Comparison of ENCODE assay signal across 8 cellular contexts in genomic region chr11:75275581-75275980, GRCh38. TPM values are rescaled to one million over a fixed set of nuclear protein-coding genes. Genes with fewer than 3 reads are reported as not detected.
A peak's percentile ranks its signal among the peaks of the same experiment; 100 is the strongest.
DNase-seq lines count a peak whose midpoint lies in the region; ATAC-seq and TF ChIP-seq lines count a peak whose summit lies in the region.

No MANE protein-coding gene starts in this region.

- no peak overlapping the region for H3K4me2 ChIP-seq in PC-3 (ENCODE audit: low read length)

- H3K4me1 ChIP-seq in CD4-positive, CD25-positive, alpha-beta regulatory T cell (ENCODE audit: control insufficient read depth, insufficient read depth, low read length, poor library complexity, severe bottlenecking), result peaks cover 70% of the 10 kb centered on the region
- H3K4me1 ChIP-seq in PC-3 (ENCODE audit: insufficient read depth, low read length), result no peaks in the 10 kb centered on the region

- no peaks in the 10 kb centered on the region for H3K9me3 ChIP-seq in CD4-positive, CD25-positive, alpha-beta regulatory T cell (ENCODE audit: control insufficient read depth in 2 of 2, low read length in 2 of 2)
- no peaks in the 10 kb centered on the region for H3K9me3 ChIP-seq in PC-3 (ENCODE audit: low read length)

- TF ChIP-seq CTCF in PC-3 (conservative IDR thresholded peaks at IDR 0.05; ENCODE audit: low read depth, low read length) (no peak), MCF 10A (IDR thresholded peaks at IDR 0.05; ENCODE audit: unreplicated experiment) (no peak)

- H3K27ac Mint-ChIP-seq in CD4-positive, CD25-positive, alpha-beta regulatory T cell, result peak overlapping the region; percentile 96 to 100 (median 97)
- H3K27ac Mint-ChIP-seq in MCF 10A (ENCODE audit: low read depth, unreplicated experiment), result no peak overlapping the region

- no peaks in the 10 kb centered on the region for H4K20me1 ChIP-seq in PC-3 (ENCODE audit: low read length)

- no peaks in the 10 kb centered on the region for H3K79me2 ChIP-seq in PC-3 (ENCODE audit: low read length)

- no peak overlapping the region for H3K9ac ChIP-seq in PC-3 (ENCODE audit: low read length)

- H3K36me3 ChIP-seq in CD4-positive, CD25-positive, alpha-beta regulatory T cell (ENCODE audit: control insufficient read depth, insufficient read depth, low read length), result peaks cover 10% of the 10 kb centered on the region
- H3K36me3 ChIP-seq in PC-3 (ENCODE audit: low read depth, low read length), result no peaks in the 10 kb centered on the region

- peaks cover 31% of the 10 kb centered on the region for H3K36me3 Mint-ChIP-seq in CD4-positive, CD25-positive, alpha-beta regulatory T cell
- no peaks in the 10 kb centered on the region for H3K36me3 Mint-ChIP-seq in MCF 10A (ENCODE audit: insufficient read depth, unreplicated experiment)

- H3K27ac ChIP-seq in CD4-positive, CD25-positive, alpha-beta regulatory T cell (ENCODE audit: insufficient read depth, low read length, poor library complexity, severe bottlenecking), result peak overlapping the region; percentile 79
- H3K27ac ChIP-seq in PC-3 (ENCODE audit: low read length), result no peak overlapping the region

- H3K4me1 Mint-ChIP-seq in CD4-positive, CD25-positive, alpha-beta regulatory T cell, result peaks cover 16 to 83% (median 49%) of the 10 kb centered on the region in 4 donors
- H3K4me1 Mint-ChIP-seq in MCF 10A (ENCODE audit: insufficient read depth, unreplicated experiment), result no peaks in the 10 kb centered on the region

- no peaks in the 10 kb centered on the region for H3K27me3 ChIP-seq in CD4-positive, CD25-positive, alpha-beta regulatory T cell (ENCODE audit: control insufficient read depth, insufficient read depth, low read length)
- H3K27me3 ChIP-seq in PC-3 (ENCODE audit: low read length), result no peaks in the 10 kb centered on the region

- peak; percentile 98 for ATAC-seq in CD4-positive, CD25-positive, alpha-beta regulatory T cell (ENCODE audit: low read depth in 2 of 2)
- ATAC-seq in HG03095 (IDR thresholded peaks at IDR 0.05; ENCODE audit: unreplicated experiment), result no peak
- ATAC-seq in PC-3, result no peak

- H2AFZ ChIP-seq in PC-3 (ENCODE audit: low read length), result no peak overlapping the region

- no peaks in the 10 kb centered on the region for H3K27me3 Mint-ChIP-seq in CD4-positive, CD25-positive, alpha-beta regulatory T cell
- no peaks in the 10 kb centered on the region for H3K27me3 Mint-ChIP-seq in MCF 10A (ENCODE audit: insufficient read depth, unreplicated experiment)

- H3K9me2 ChIP-seq in PC-3 (replicated peaks; ENCODE audit: low read length), result no peaks in the 10 kb centered on the region

- CTCF ChIA-PET in PC-3 (lab: Charles Lee) (interaction anchor here (0.6 kb wide), 1 partner anchor 8 kb away, joined by 3 read pairs; no protein-coding TSS in a partner anchor), MCF 10A (lab: Yijun Ruan, JAX) (interaction anchor here (0.9 to 21.4 kb wide), 4 partner anchors 27 to 133 kb away, joined by 4 to 453 read pairs (median 6); no protein-coding TSS in a partner anchor)

- H3K4me3 Mint-ChIP-seq in CD4-positive, CD25-positive, alpha-beta regulatory T cell, result peak overlapping the region; percentile 71 to 89 (median 86)
- H3K4me3 Mint-ChIP-seq in MCF 10A (ENCODE audit: unreplicated experiment), result no peak overlapping the region

- intact Hi-C loops in PC-3 (cut with micrococcal nuclease), result no loop called here
- intact Hi-C loops in MCF 10A (cut with micrococcal nuclease), result no loop called here

- POLR2A ChIA-PET in PC-3 (lab: Charles Lee; ENCODE audit: unreplicated experiment) (no interaction called here), MCF 10A (lab: Yijun Ruan, JAX) (interaction anchor here (1.0 to 1.3 kb wide), 2 partner anchors 14 to 124 kb away, joined by 3 read pairs; no protein-coding TSS in a partner anchor)

- H3K9me3 Mint-ChIP-seq in CD4-positive, CD25-positive, alpha-beta regulatory T cell, result no peaks in the 10 kb centered on the region
- H3K9me3 Mint-ChIP-seq in MCF 10A (ENCODE audit: unreplicated experiment), result no peaks in the 10 kb centered on the region

- no TSS peak for BruUV-seq in PC-3 (replicated peaks; lab: Mats Ljungman, UMichigan)
- BruUV-seq in MCF 10A (replicated peaks; lab: Mats Ljungman, UMichigan), result no TSS peak

- H3K4me3 ChIP-seq in CD4-positive, CD25-positive, alpha-beta regulatory T cell (ENCODE audit: low read depth, low read length), result peak overlapping the region; percentile 78
- no peak overlapping the region for H3K4me3 ChIP-seq in PC-3 (ENCODE audit: low read length)

- H3F3A ChIP-seq in PC-3 (ENCODE audit: low read length, unreplicated experiment), result no peaks in the 10 kb centered on the region

- peak; percentile 36 to 96 (median 76) for DNase-seq in CD4-positive, CD25-positive, alpha-beta regulatory T cell
- DNase-seq in RPMI8226 (peak; percentile 67), mesenteric fat pad (ENCODE audit: low spot score) (peak; percentile 89), PC-3 (no peak), MCF 10A (ENCODE audit: unreplicated experiment) (no peak)
- peak; percentile 56 for DNase-seq in activated gamma-delta T cell treated with anti-CD3 and anti-CD28 coated beads, Interleukin-2, amount 50 U/mL, for 16 hours (ENCODE audit: low read depth)
- DNase-seq in stimulated activated naive CD4-positive, alpha-beta T cell (lab: John Stamatoyannopoulos, UW), result peak; percentile 46 to 80 (median 66)

RNA-seq across cellular contexts. Expression of gene TPBGL, which starts 35.0 kb away (rescaled TPM):
- 0.12 TPM for total RNA-seq in CD4-positive, CD25-positive, alpha-beta regulatory T cell
- under 1 TPM in 1 of 4 donors, not detected in 3; 0.11 TPM for polyA plus RNA-seq in CD4-positive, CD25-positive, alpha-beta regulatory T cell
- total RNA-seq in mesenteric fat pad (1.6 TPM), PC-3 (2014; rRNA removed) (not detected in 2 replicates), MCF 10A (2022) (not detected in 2 replicates)

Comparison
In these comparisons a context has a peak if more than half of its experiments do, and no peak if none do; other contexts are left out.
1. ATAC-seq: peak in CD4-positive, CD25-positive, alpha-beta regulatory T cell (2 of 2); none in HG03095 (single experiment) and PC-3 (single experiment).
2. DNase-seq: peak in CD4-positive, CD25-positive, alpha-beta regulatory T cell (3 of 3), RPMI8226 (single experiment), activated gamma-delta T cell treated with anti-CD3 and anti-CD28 coated beads, Interleukin-2, amount 50 U/mL, for 16 hours (single experiment), mesenteric fat pad (single experiment) and stimulated activated naive CD4-positive, alpha-beta T cell (6 of 6); none in PC-3 (single experiment) and MCF 10A (single experiment).